8 cellular contexts compared by ENCODE assay signal in genomic region chr11:63829823-63830489, GRCh38. TPM values are rescaled to one million over a fixed set of nuclear protein-coding genes. Genes with fewer than 3 reads are reported as not detected.
DNase-seq lines count a peak whose midpoint lies in the region; ATAC-seq and TF ChIP-seq lines count a peak whose summit lies in the region.

No MANE protein-coding gene starts in this region.

- TF ChIP-seq CTCF in 22Rv1 (IDR thresholded peaks at IDR 0.05) (peak; percentile 25; the same call in 1 of the 2 replicates), GM10248 (IDR thresholded peaks at IDR 0.05; ENCODE audit: control extremely low read depth, extremely low read depth, low read depth, missing control alignments) (peak; percentile 31), Panc1 (IDR thresholded peaks at IDR 0.05) (no peak; the same call in 1 of the 2 replicates)

- H3K27me3 ChIP-seq in Panc1 (ENCODE audit: control insufficient read depth, insufficient read depth, low read length), result no peaks in the 10 kb centered on the region

- H3K36me3 ChIP-seq in Panc1 (ENCODE audit: control insufficient read depth, insufficient read depth, low read length), result 0 out of 2 replicates have a peak, but pooled peaks cover 2% of the 10 kb centered on the region

- CTCF ChIA-PET in GM10248 (lab: Yijun Ruan, JAX), result interaction anchor here (0.7 to 5.4 kb wide), 5 partner anchors 7 to 91 kb away, joined by 3 to 42 read pairs (median 3); partner anchors contain the start of gene MARK2
- CTCF ChIA-PET in Panc1 (lab: Charles Lee), result no interaction called here

- in situ Hi-C loops in Panc1 (cut with HindIII; ENCODE audit: low pct_unique_long_range_greater_than_20kb, low sequenced_read_pairs), result no loop called here

- H3K27ac ChIP-seq in 22Rv1 (no peak overlapping the region), Panc1 (ENCODE audit: low read length) (no peak overlapping the region)

- intact Hi-C loops in Panc1 (cut with micrococcal nuclease; ENCODE audit: unreplicated experiment), result loop anchor here (10.0 kb wide), 2 partner anchors 65 to 325 kb away; partner anchors contain the start of gene ZFTA

- no peaks in the 10 kb centered on the region for H3K9me3 ChIP-seq in Panc1 (ENCODE audit: control insufficient read depth, insufficient read depth, low read depth, low read length)

- H3K4me3 ChIP-seq in Panc1 (ENCODE audit: low read depth in 2 of 2, low read length in 2 of 2), result no peak overlapping the region

- ATAC-seq in Panc1 (peak; percentile 78), GM21619 (IDR thresholded peaks at IDR 0.05; ENCODE audit: unreplicated experiment) (no peak)

- DNase-seq in GM10248 (ENCODE audit: extremely low spot score) (peak; percentile 41), Panc1 (ENCODE audit: low read depth, low spot score) (no peak), glomerular visceral epithelial cell (ENCODE audit: extremely low spot score) (peak; percentile 39), ureter (ENCODE audit: low spot score) (no peak), T-helper 9 cell (no peak), NK-92 (lab: John Stamatoyannopoulos, UW; ENCODE audit: unreplicated experiment) (no peak)

- POLR2A ChIA-PET in GM10248 (lab: Yijun Ruan, JAX) (interaction anchor here (0.6 kb wide), 1 partner anchor 18 kb away, joined by 5 read pairs; no protein-coding TSS in a partner anchor), Panc1 (lab: Charles Lee) (interaction anchor here (0.6 kb wide), 1 partner anchor 1669 kb away, joined by 3 read pairs; the partner anchor contains the start of gene MALAT1)

- no TSS peak for BruUV-seq in Panc1 (replicated peaks; lab: Mats Ljungman, UMichigan)

- H3K4me1 ChIP-seq in Panc1 (ENCODE audit: control insufficient read depth, insufficient read depth, low read length), result peaks cover 2% of the 10 kb centered on the region; the same call in 1 of the 2 replicates

RNA-seq across cellular contexts. Expression of gene MARK2, which starts 9.0 kb away (rescaled TPM):
- total RNA-seq in Panc1 (2021; ENCODE audit: unreplicated experiment), result 41.1 TPM
- polyA plus RNA-seq in Panc1 (2012; ENCODE audit: insufficient read length), result 28.8 TPM
- 61.5 TPM for total RNA-seq in ureter

RNA-seq across cellular contexts. Expression of gene SPINDOC, which starts 16.7 kb away (rescaled TPM):
- total RNA-seq in Panc1 (2021; ENCODE audit: unreplicated experiment) (59.1 TPM), ureter (13.0 TPM)
- polyA plus RNA-seq in Panc1 (2012; ENCODE audit: insufficient read length), result 69.5 TPM

Comparison
In these comparisons a context has a peak if more than half of its experiments do, and no peak if none do; other contexts are left out.
1. DNase-seq: peak in GM10248 (single experiment) and glomerular visceral epithelial cell (single experiment); none in Panc1 (single experiment), ureter (single experiment), T-helper 9 cell (single experiment) and NK-92 (single experiment).